In the genomic region with DNA sequence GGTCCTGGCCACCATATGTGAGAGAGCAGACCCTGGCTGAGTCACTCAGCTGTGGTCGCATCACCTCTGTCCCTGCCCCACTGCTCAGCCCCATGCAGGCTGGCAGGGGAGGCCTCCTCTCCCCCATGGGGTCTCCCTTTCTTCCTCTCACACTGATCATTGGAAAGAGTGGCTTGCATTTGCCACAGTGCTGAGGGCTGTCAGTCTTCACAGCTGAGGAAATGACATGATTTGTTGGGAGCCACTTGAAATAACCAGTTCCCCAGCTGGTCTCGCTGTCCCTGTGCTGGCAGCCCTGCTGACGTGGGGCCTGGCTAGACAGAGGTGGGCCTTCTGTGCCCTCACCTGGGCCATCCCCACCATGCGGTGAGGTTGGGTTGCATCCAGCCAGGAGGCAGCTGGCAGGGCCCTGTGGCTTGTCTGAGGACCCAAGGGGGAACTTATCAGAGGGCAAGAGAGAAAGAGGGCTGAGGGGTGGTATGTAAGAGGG, we compare ENCODE assay signal across 12 cellular contexts. TPM values are rescaled to one million over a fixed set of nuclear protein-coding genes. Genes with fewer than 3 reads are reported as not detected.
A peak's percentile ranks its signal among the peaks of the same experiment; 100 is the strongest.
DNase-seq lines count a peak whose midpoint lies in the region; ATAC-seq and TF ChIP-seq lines count a peak whose summit lies in the region.
"Had no signal": no experiment of that assay in that cellular context is flagged by ENCODE, and none has a peak within 500 bp of the region (broad histone marks: within the 10 kb centered on the region; RNA-seq: fewer than 3 reads in every experiment).

No MANE protein-coding gene starts in this region.

- no peak overlapping the region for H3K4me3 ChIP-seq in SJCRH30
- H3K4me3 ChIP-seq in mesodermal cell (ENCODE audit: extremely low read depth, insufficient read depth, low read length, poor library complexity, severe bottlenecking): no peak overlapping the region
- no peak overlapping the region for H3K4me3 ChIP-seq in tibial nerve
- H3K4me3 ChIP-seq: esophagus squamous epithelium had no signal

- peaks cover 16% of the 10 kb centered on the region for H3K9me3 ChIP-seq in SJCRH30 (replicated peaks)
- no peaks in the 10 kb centered on the region for H3K9me3 ChIP-seq in mesodermal cell (ENCODE audit: control insufficient read depth, low read length)
- no peaks in the 10 kb centered on the region for H3K9me3 ChIP-seq in tibial nerve
- H3K9me3 ChIP-seq: esophagus squamous epithelium had no signal

- POLR2A ChIA-PET in naive thymus-derived CD8-positive, alpha-beta T cell (lab: Charles Lee): no interaction called here

- H3K27me3 ChIP-seq in SJCRH30 (no peaks in the 10 kb centered on the region), tibial nerve (no peaks in the 10 kb centered on the region)

- peak; percentile 69 for DNase-seq in Daoy (ENCODE audit: low read depth)
- DNase-seq in SJCRH30: peak; percentile 61 to 62
- DNase-seq in tibial nerve (ENCODE audit: low spot score in 2 of 2): no peak
- no peak for DNase-seq in naive thymus-derived CD8-positive, alpha-beta T cell
- DNase-seq in glomerular visceral epithelial cell (ENCODE audit: extremely low spot score): no peak
- DNase-seq: activated CD4-positive, CD25-positive, alpha-beta regulatory T cell treated with anti-CD3 and anti-CD28 coated beads, Interleukin-2, amount 50 U/mL, for 72 hours; activated T-cell treated with anti-CD3 and anti-CD28 coated beads for 4 hours; esophagus squamous epithelium; occipital lobe; stimulated activated CD8-positive, alpha-beta memory T cell treated with anti-CD3 and anti-CD28 coated beads, Interleukin-4, amount 100 ng/mL, for 48 hours had no signal

- 80 to 96% methylated on average over 4 of the region's 4 CpGs for WGBS in mesodermal cell (ENCODE audit: insufficient coverage in 2 of 2), 2 experiments
- 85 to 88% methylated on average over 4 of the region's 4 CpGs for WGBS in tibial nerve, 2 donors

- H3K4me1 Mint-ChIP-seq in naive thymus-derived CD8-positive, alpha-beta T cell: peaks cover 0 to 5% (median 1%) of the 10 kb centered on the region in 4 donors

- H3K36me3 ChIP-seq in SJCRH30: no peaks in the 10 kb centered on the region
- H3K36me3 ChIP-seq in mesodermal cell (ENCODE audit: control insufficient read depth, insufficient read depth, low read length): no peaks in the 10 kb centered on the region
- no peaks in the 10 kb centered on the region for H3K36me3 ChIP-seq in tibial nerve
- H3K36me3 ChIP-seq: esophagus squamous epithelium had no signal

- peak overlapping the region; percentile 43 for H3K27ac ChIP-seq in SJCRH30
- peak overlapping the region; percentile 49 for H3K27ac ChIP-seq in mesodermal cell (ENCODE audit: low read depth, low read length, severe bottlenecking)
- peak overlapping the region in 3 of 4 donors; percentile 35 to 77 (median 40) for H3K27ac ChIP-seq in tibial nerve

- H3K4me3 Mint-ChIP-seq in naive thymus-derived CD8-positive, alpha-beta T cell: no peak overlapping the region

- ATAC-seq in GM19455 (IDR thresholded peaks at IDR 0.05; ENCODE audit: unreplicated experiment): no peak
- ATAC-seq in naive thymus-derived CD8-positive, alpha-beta T cell: no peak

- peaks cover 32% of the 10 kb centered on the region for H3K4me1 ChIP-seq in SJCRH30
- peaks cover 20% of the 10 kb centered on the region for H3K4me1 ChIP-seq in mesodermal cell (ENCODE audit: control insufficient read depth, insufficient read depth, low read length, poor library complexity, severe bottlenecking)
- H3K4me1 ChIP-seq in tibial nerve: peaks cover 0 to 18% (median 2%) of the 10 kb centered on the region in 4 donors

- H3K9me3 Mint-ChIP-seq in naive thymus-derived CD8-positive, alpha-beta T cell: peaks cover 0 to 10% (median 0%) of the 10 kb centered on the region in 9 donors

- H3K36me3 Mint-ChIP-seq in naive thymus-derived CD8-positive, alpha-beta T cell: peaks cover 0 to 5% (median 0%) of the 10 kb centered on the region in 3 donors

- H3K27ac Mint-ChIP-seq in naive thymus-derived CD8-positive, alpha-beta T cell: peak overlapping the region in 1 of 10 donors; percentile 47

- no peak for TF ChIP-seq POLR2A in tibial nerve (IDR thresholded peaks at IDR 0.05)

- no peak for TF ChIP-seq EP300 in tibial nerve (IDR thresholded peaks at IDR 0.05)

- TF ChIP-seq CTCF in tibial nerve (IDR thresholded peaks at IDR 0.05): no peak

- peaks cover 0 to 2% (median 0%) of the 10 kb centered on the region in 5 donors for H3K27me3 Mint-ChIP-seq in naive thymus-derived CD8-positive, alpha-beta T cell

RNA-seq across cellular contexts. Expression of a gene that starts 30.1 kb away (rescaled TPM):
- total RNA-seq in Daoy (2014; rRNA removed; shearing (Covaris generic)): 11.9 and 13.4 TPM in 2 replicates
- 84.4 and 88.9 TPM in 2 replicates for total RNA-seq in SJCRH30 (2014; rRNA removed; shearing (Covaris generic))
- polyA plus RNA-seq in mesodermal cell (2013, experiment 1 of 2): 13.9 TPM
- polyA plus RNA-seq in mesodermal cell (2013, experiment 2 of 2): 12.1 TPM
- 10 to 100 TPM in 3 of 4 donors, 1 to 10 TPM in 1; 8.0 to 17.5 (median 13.6) TPM for total RNA-seq in tibial nerve
- total RNA-seq in naive thymus-derived CD8-positive, alpha-beta T cell: 10 to 100 TPM; 19.2 to 20.4 TPM
- 10 to 100 TPM; 11.9 to 17.4 (median 13.7) TPM for polyA plus RNA-seq in naive thymus-derived CD8-positive, alpha-beta T cell

RNA-seq across cellular contexts. Expression of a gene that starts 49.5 kb away (rescaled TPM):
- total RNA-seq in Daoy (2014; rRNA removed; shearing (Covaris generic)): 0.46 TPM in 1 of 2 replicates, not detected in the other
- not detected in 2 replicates for total RNA-seq in SJCRH30 (2014; rRNA removed; shearing (Covaris generic))
- polyA plus RNA-seq in mesodermal cell (2013, experiment 1 of 2): 4.6 TPM
- 3.3 TPM for polyA plus RNA-seq in mesodermal cell (2013, experiment 2 of 2)
- total RNA-seq in tibial nerve: 100 to 1,000 TPM; 166 to 250 (median 231) TPM
- 1 to 10 TPM; 2.8 to 4.2 TPM for total RNA-seq in naive thymus-derived CD8-positive, alpha-beta T cell
- under 1 TPM; 0.23 to 0.54 (median 0.35) TPM for polyA plus RNA-seq in naive thymus-derived CD8-positive, alpha-beta T cell

Comparison
In these comparisons a context has a peak if more than half of its experiments do, and no peak if none do; other contexts are left out.
1. DNase-seq: peak in Daoy (single experiment) and SJCRH30 (2 of 2); none in tibial nerve (0 of 2), naive thymus-derived CD8-positive, alpha-beta T cell (0 of 10) and glomerular visceral epithelial cell (single experiment).
2. RNA of a gene that starts 49.5 kb away (total RNA-seq): 166 to 250 TPM in tibial nerve; 2.8 to 4.2 TPM in naive thymus-derived CD8-positive, alpha-beta T cell, 0.46 TPM in Daoy and not detected in SJCRH30; every median in the first group is over 10 times any median in the second.
3. Peak in every context shown above with its lines, with median percentiles within 50 percentile points of each other: H3K27ac ChIP-seq.